16 cellular contexts compared by ENCODE assay signal in the genomic region with DNA sequence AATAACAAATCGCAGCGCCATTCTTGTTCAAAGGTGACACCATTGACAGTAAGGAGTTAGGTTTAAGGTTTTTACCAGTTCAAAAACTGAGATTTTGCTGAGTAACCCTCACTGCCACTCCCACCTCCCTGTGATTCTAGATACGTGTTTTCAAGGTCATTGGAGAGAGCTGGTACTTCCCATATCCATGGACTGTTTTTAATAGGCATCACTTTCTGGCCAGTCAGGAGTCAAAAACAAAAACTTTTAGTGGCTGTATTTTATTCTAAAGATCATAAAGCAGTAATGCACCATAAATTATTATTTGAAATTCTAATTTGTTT.
A peak's percentile ranks its signal among the peaks of the same experiment; 100 is the strongest.
DNase-seq lines count a peak whose midpoint lies in the region; ATAC-seq and TF ChIP-seq lines count a peak whose summit lies in the region.
"Had no signal": no experiment of that assay in that cellular context is flagged by ENCODE, and none has a peak within 500 bp of the region (broad histone marks: within the 10 kb centered on the region; RNA-seq: fewer than 3 reads in every experiment).

No MANE protein-coding gene starts in this region.

- ATAC-seq in stimulated activated naive CD8-positive, alpha-beta T cell treated with anti-CD3 and anti-CD28 coated beads, Interleukin-15, amount 100 ng/mL, for 72 hours = no peak
- no peak for ATAC-seq in GM18907 (IDR thresholded peaks at IDR 0.05; ENCODE audit: unreplicated experiment)

- no peaks in the 10 kb centered on the region for H3K9me3 Mint-ChIP-seq in IgD-negative memory B cell
- no peaks in the 10 kb centered on the region for H3K9me3 Mint-ChIP-seq in stimulated activated naive CD8-positive, alpha-beta T cell treated with anti-CD3 and anti-CD28 coated beads, Interleukin-15, amount 100 ng/mL, for 72 hours
- H3K9me3 Mint-ChIP-seq in chondrocyte (ENCODE audit: low read depth) = no peaks in the 10 kb centered on the region
- H3K9me3 Mint-ChIP-seq: activated naive CD8-positive, alpha-beta T cell treated with anti-CD3 and anti-CD28 coated beads, Interleukin-2, amount 10 ng/mL, durations not matched to agents 7 days and 5 days; stimulated activated memory B cell treated with anti-CD40 and anti-IgM and Interleukin-4, amounts not matched to agents 10 μg/mL and 1 μg/mL and 100 μg/mL, for 72 hours had no signal

- TF ChIP-seq CTCF in chondrocyte (IDR thresholded peaks at IDR 0.05) = no peak

- no peak overlapping the region for H3K4me3 ChIP-seq in H7 (ENCODE audit: insufficient read depth, low read depth, low read length)

- H3K36me3 ChIP-seq in H7 (replicated peaks; ENCODE audit: control insufficient read depth, insufficient read depth, low read length) = no peaks in the 10 kb centered on the region

- H3K36me3 Mint-ChIP-seq in IgD-negative memory B cell = peaks cover 11% of the 10 kb centered on the region
- H3K36me3 Mint-ChIP-seq in chondrocyte (ENCODE audit: low read depth) = peaks cover 21% of the 10 kb centered on the region

- DNase-seq in NOMO-1 treated with DMSO at 0.1 percent for 48 hours (lab: John Stamatoyannopoulos, UW; ENCODE audit: unreplicated experiment) = peak; percentile 51
- no peak for DNase-seq in NOMO-1 treated with dmso at 0.1 percent for 144 hours (lab: John Stamatoyannopoulos, UW; ENCODE audit: unreplicated experiment)
- peak; percentile 29 for DNase-seq in amniotic epithelial cell (ENCODE audit: low read depth)
- no peak for DNase-seq in stimulated activated naive CD8-positive, alpha-beta T cell treated with anti-CD3 and anti-CD28 coated beads, Interleukin-15, amount 100 ng/mL, for 72 hours
- no peak for DNase-seq in H7
- DNase-seq in chondrocyte (ENCODE audit: low spot score) = no peak
- DNase-seq: 8988T; activated CD4-positive, alpha-beta T cell treated with anti-CD3 and anti-CD28 coated beads for 1 hour; activated naive CD8-positive, alpha-beta T cell treated with anti-CD3 and anti-CD28 coated beads, Interleukin-2, amount 10 ng/mL, durations not matched to agents 7 days and 5 days; dermis blood vessel endothelial cell; mesendoderm; NCI-H146; SK-N-SH had no signal

- H3K4me3 Mint-ChIP-seq in IgD-negative memory B cell = peak overlapping the region in 3 of 4 donors; percentile 0 to 84 (median 78)
- peak overlapping the region; percentile 65 to 76 for H3K4me3 Mint-ChIP-seq in stimulated activated naive CD8-positive, alpha-beta T cell treated with anti-CD3 and anti-CD28 coated beads, Interleukin-15, amount 100 ng/mL, for 72 hours
- H3K4me3 Mint-ChIP-seq in chondrocyte (ENCODE audit: unreplicated experiment) = no peak overlapping the region

- H3K4me1 Mint-ChIP-seq in IgD-negative memory B cell (peaks cover 43 to 70% (median 45%) of the 10 kb centered on the region in 3 donors), chondrocyte (ENCODE audit: low read depth) (peaks cover 49% of the 10 kb centered on the region)
- H3K4me1 Mint-ChIP-seq in stimulated activated naive CD8-positive, alpha-beta T cell treated with anti-CD3 and anti-CD28 coated beads, Interleukin-15, amount 100 ng/mL, for 72 hours = peaks cover 66% of the 10 kb centered on the region

- peak overlapping the region; percentile 49 to 99 (median 91) for H3K27ac Mint-ChIP-seq in IgD-negative memory B cell
- H3K27ac Mint-ChIP-seq in stimulated activated naive CD8-positive, alpha-beta T cell treated with anti-CD3 and anti-CD28 coated beads, Interleukin-15, amount 100 ng/mL, for 72 hours = peak overlapping the region; percentile 72 to 77
- no peak overlapping the region for H3K27ac Mint-ChIP-seq in chondrocyte (ENCODE audit: unreplicated experiment)
- H3K27ac Mint-ChIP-seq: stimulated activated memory B cell treated with anti-CD40 and anti-IgM and Interleukin-4, amounts not matched to agents 10 μg/mL and 1 μg/mL and 100 μg/mL, for 72 hours had no signal

- H3K27me3 Mint-ChIP-seq in IgD-negative memory B cell (no peaks in the 10 kb centered on the region), chondrocyte (ENCODE audit: low read depth) (no peaks in the 10 kb centered on the region)
- H3K27me3 Mint-ChIP-seq in stimulated activated naive CD8-positive, alpha-beta T cell treated with anti-CD3 and anti-CD28 coated beads, Interleukin-15, amount 100 ng/mL, for 72 hours = no peaks in the 10 kb centered on the region
- H3K27me3 Mint-ChIP-seq: activated naive CD8-positive, alpha-beta T cell treated with anti-CD3 and anti-CD28 coated beads, Interleukin-2, amount 10 ng/mL, durations not matched to agents 7 days and 5 days; stimulated activated memory B cell treated with anti-CD40 and anti-IgM and Interleukin-4, amounts not matched to agents 10 μg/mL and 1 μg/mL and 100 μg/mL, for 72 hours had no signal

- H3K27me3 ChIP-seq in H7 (ENCODE audit: control insufficient read depth, insufficient read depth, low read length) = no peaks in the 10 kb centered on the region

Comparison
In these comparisons a context has a peak if more than half of its experiments do, and no peak if none do; other contexts are left out.
1. DNase-seq: peak in NOMO-1 treated with DMSO at 0.1 percent for 48 hours (single experiment) and amniotic epithelial cell (single experiment); none in NOMO-1 treated with dmso at 0.1 percent for 144 hours (single experiment), stimulated activated naive CD8-positive, alpha-beta T cell treated with anti-CD3 and anti-CD28 coated beads, Interleukin-15, amount 100 ng/mL, for 72 hours (0 of 2), H7 (single experiment) and chondrocyte (single experiment).